Comparison of ENCODE assay signal across 19 cellular contexts in the genomic region with DNA sequence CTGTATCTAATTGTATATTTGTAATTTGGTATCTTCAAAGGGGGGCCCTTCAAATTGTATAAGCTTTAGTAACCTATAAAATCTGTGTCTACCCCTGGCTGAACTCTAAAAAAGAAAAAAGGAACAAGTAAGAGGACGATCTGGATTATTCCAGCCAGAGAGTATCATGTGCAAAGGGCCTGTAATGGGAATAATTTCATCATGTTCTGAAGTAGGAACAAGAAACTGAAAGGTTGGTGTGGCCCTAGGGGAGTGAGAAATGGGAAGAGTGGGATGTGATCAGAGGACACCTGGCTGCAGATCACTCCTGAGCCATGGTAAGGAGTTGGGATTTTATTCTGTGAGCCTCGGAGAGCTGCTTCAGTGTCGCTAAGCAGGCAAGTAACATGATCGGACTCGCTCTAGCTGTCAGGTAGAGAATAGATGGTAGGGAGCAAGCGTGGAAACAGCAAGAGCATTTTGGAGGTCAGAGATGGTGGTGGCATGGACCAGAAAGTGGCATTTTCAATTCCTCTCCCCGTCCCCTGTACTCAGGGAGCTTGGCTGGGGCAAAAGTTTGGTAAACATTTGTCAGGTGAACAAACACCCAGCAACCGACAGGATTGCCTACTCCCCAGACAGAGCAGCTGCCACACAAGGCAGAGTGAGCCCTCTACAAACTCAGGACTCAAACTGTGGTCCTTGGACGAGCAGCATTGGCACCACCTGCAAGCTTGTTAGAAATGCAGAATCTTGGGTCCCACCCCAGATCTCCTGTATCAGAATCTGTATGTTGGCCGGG. TPM values are rescaled to one million over a fixed set of nuclear protein-coding genes. Genes with fewer than 3 reads are reported as not detected.
DNase-seq lines count a peak whose midpoint lies in the region; ATAC-seq, FAIRE-seq and TF ChIP-seq lines count a peak whose summit lies in the region.
"Had no signal": no experiment of that assay in that cellular context is flagged by ENCODE, and none has a peak within 500 bp of the region (broad histone marks: within the 10 kb centered on the region; RNA-seq: fewer than 3 reads in every experiment).

No MANE protein-coding gene starts in this region.

- H3K4me1 ChIP-seq in right lobe of liver (peaks cover 0 to 3% (median 0%) of the 10 kb centered on the region in 4 donors), HepG2 (ENCODE audit: insufficient read depth, low read length) (peaks cover 12% of the 10 kb centered on the region), mesendoderm (ENCODE audit: control insufficient read depth, low read depth, low read length) (peaks cover 4% of the 10 kb centered on the region)

- H3K18ac ChIP-seq in mesendoderm (ENCODE audit: low read length) = no peak overlapping the region

- no peak overlapping the region for H3K23ac ChIP-seq in mesendoderm (ENCODE audit: low read length)

- H3K9me3 ChIP-seq in right lobe of liver (no peaks in the 10 kb centered on the region), HepG2 (ENCODE audit: low read length) (no peaks in the 10 kb centered on the region)
- H3K9me3 ChIP-seq: adrenal gland had no signal

- no peak for FAIRE-seq in HepG2 (lab: Jason Lieb, UNC)

- ATAC-seq in right lobe of liver = peak; percentile 35 to 62 (median 53)
- no peak for ATAC-seq in HepG2
- ATAC-seq in activated naive CD8-positive, alpha-beta T cell treated with anti-CD3 and anti-CD28 coated beads, Interleukin-2, amount 50 U/mL, for 24 hours = no peak
- no peak for ATAC-seq in GM21381 (IDR thresholded peaks at IDR 0.05; ENCODE audit: unreplicated experiment)
- no peak for ATAC-seq in HG03159 (IDR thresholded peaks at IDR 0.05; ENCODE audit: unreplicated experiment)
- ATAC-seq: CD8-positive, alpha-beta T cell; naive thymus-derived CD8-positive, alpha-beta T cell; stimulated activated memory B cell treated with anti-CD40 and anti-IgM and Interleukin-4, amounts not matched to agents 10 μg/mL and 1 μg/mL and 100 μg/mL, for 72 hours had no signal

- TF ChIP-seq RAD21 in HepG2 (CRISPR knock-in tag; IDR thresholded peaks at IDR 0.05) = no peak

- DNase-seq in right lobe of liver = no peak
- DNase-seq in HepG2 (ENCODE audit: low spot score) = no peak
- no peak for DNase-seq in activated naive CD8-positive, alpha-beta T cell treated with anti-CD3 and anti-CD28 coated beads, Interleukin-2, amount 50 U/mL, for 24 hours
- no peak for DNase-seq in mesendoderm
- DNase-seq in glomerular visceral epithelial cell (ENCODE audit: extremely low spot score) = no peak
- DNase-seq in hypothalamus (lab: John Stamatoyannopoulos, UW) = no peak
- DNase-seq: activated CD4-positive, CD25-positive, alpha-beta regulatory T cell; activated CD8-positive, alpha-beta memory T cell treated with anti-CD3 and anti-CD28 coated beads for 24 hours; adrenal gland; CD8-positive, alpha-beta T cell; DMS79 treated with DMSO at 0.1 percent for 48 hours; immature natural killer cell; naive thymus-derived CD8-positive, alpha-beta T cell had no signal

- no peak overlapping the region for H3K4me3 Mint-ChIP-seq in activated naive CD8-positive, alpha-beta T cell treated with anti-CD3 and anti-CD28 coated beads, Interleukin-2, amount 50 U/mL, for 24 hours
- H3K4me3 Mint-ChIP-seq: CD8-positive, alpha-beta T cell; memory B cell; naive thymus-derived CD8-positive, alpha-beta T cell; stimulated activated memory B cell treated with anti-CD40 and anti-IgM and Interleukin-4, amounts not matched to agents 10 μg/mL and 1 μg/mL and 100 μg/mL, for 72 hours; type B pancreatic cell had no signal

- 64% methylated on average over 8 of the region's 10 CpGs for WGBS in right lobe of liver (ENCODE audit: insufficient coverage, low coverage, low lambda C conversion rate, missing lambda C conversion rate)
- WGBS in HepG2 (ENCODE audit: low lambda C conversion rate) = 59% methylated on average over 9 of the region's 10 CpGs
- no CpG with 5 or more reads among the region's 10 CpGs for WGBS in mesendoderm (ENCODE audit: extremely low coverage, insufficient coverage, low lambda C conversion rate)

- peaks cover 33% of the 10 kb centered on the region for H3K27me3 Mint-ChIP-seq in activated naive CD8-positive, alpha-beta T cell treated with anti-CD3 and anti-CD28 coated beads, Interleukin-2, amount 50 U/mL, for 24 hours
- H3K27me3 Mint-ChIP-seq: memory B cell; stimulated activated memory B cell treated with anti-CD40 and anti-IgM and Interleukin-4, amounts not matched to agents 10 μg/mL and 1 μg/mL and 100 μg/mL, for 72 hours; type B pancreatic cell had no signal

- H3K4me1 Mint-ChIP-seq in activated naive CD8-positive, alpha-beta T cell treated with anti-CD3 and anti-CD28 coated beads, Interleukin-2, amount 50 U/mL, for 24 hours = peaks cover 1% of the 10 kb centered on the region

- no peak overlapping the region for H4K5ac ChIP-seq in mesendoderm (ENCODE audit: low read length)

- CTCF ChIA-PET in HepG2 (lab: Yijun Ruan, JAX; ENCODE audit: low intra/inter-chr PET ratio, low total read pairs) = no interaction called here

- H2BK5ac ChIP-seq in mesendoderm (ENCODE audit: low read length) = no peak overlapping the region

- no peak overlapping the region for H3K4ac ChIP-seq in mesendoderm (ENCODE audit: low read depth, low read length)

- H3K79me2 ChIP-seq in HepG2 (ENCODE audit: insufficient read depth, low read length) = no peaks in the 10 kb centered on the region
- H3K79me2 ChIP-seq in mesendoderm (ENCODE audit: control insufficient read depth, insufficient read depth, low read length) = no peaks in the 10 kb centered on the region

- in situ Hi-C loops in HepG2 (cut with HindIII; ENCODE audit: extremely low pct_ligation_motif_present, low pct_unique_long_range_greater_than_20kb) = no loop called here

- H4K8ac ChIP-seq in mesendoderm (ENCODE audit: low read depth, low read length) = no peak overlapping the region

- no peak for TF ChIP-seq CTCF in right lobe of liver (IDR thresholded peaks at IDR 0.05)
- no peak for TF ChIP-seq CTCF in HepG2 (CRISPR knock-in tag; IDR thresholded peaks at IDR 0.05)

- peak overlapping the region in 1 of 3 donors; percentile 29 for H3K27ac ChIP-seq in right lobe of liver
- H3K27ac ChIP-seq in HepG2 (ENCODE audit: extremely low read length, insufficient read depth, low read length) = no peak overlapping the region
- no peak overlapping the region for H3K27ac ChIP-seq in mesendoderm (ENCODE audit: low read depth, low read length)
- H3K27ac ChIP-seq: cardiac muscle cell had no signal

- no peaks in the 10 kb centered on the region for H4K20me1 ChIP-seq in HepG2 (ENCODE audit: insufficient read depth, low read length)

- H2AK5ac ChIP-seq in mesendoderm (ENCODE audit: low read length) = no peak overlapping the region

- H3K27me3 ChIP-seq in right lobe of liver (no peaks in the 10 kb centered on the region), HepG2 (ENCODE audit: control insufficient read depth in 1 of 2, insufficient read depth in 2 of 2, low read length in 2 of 2) (0 out of 5 replicates have a peak, but pooled peaks cover 0 to 3% of the 10 kb centered on the region in 2 experiments), mesendoderm (ENCODE audit: insufficient read depth, low read length, poor library complexity) (no peaks in the 10 kb centered on the region)
- H3K27me3 ChIP-seq: adrenal gland, cardiac muscle cell had no signal

- no peaks in the 10 kb centered on the region for H3K9me3 Mint-ChIP-seq in activated naive CD8-positive, alpha-beta T cell treated with anti-CD3 and anti-CD28 coated beads, Interleukin-2, amount 50 U/mL, for 24 hours
- H3K9me3 Mint-ChIP-seq: CD8-positive, alpha-beta T cell; immature natural killer cell; memory B cell; stimulated activated memory B cell treated with anti-CD40 and anti-IgM and Interleukin-4, amounts not matched to agents 10 μg/mL and 1 μg/mL and 100 μg/mL, for 72 hours; type B pancreatic cell had no signal

- H3K9ac ChIP-seq in HepG2 (ENCODE audit: insufficient read depth, low read depth, low read length) (no peak overlapping the region), mesendoderm (ENCODE audit: low read length) (no peak overlapping the region)

- no peak overlapping the region for H2BK15ac ChIP-seq in mesendoderm (replicated peaks; ENCODE audit: low read depth)

- H3K79me1 ChIP-seq in mesendoderm (ENCODE audit: low read length) = no peaks in the 10 kb centered on the region

- H3K4me2 ChIP-seq in HepG2 (ENCODE audit: low read depth, low read length) (no peak overlapping the region), mesendoderm (ENCODE audit: low read length) (no peak overlapping the region)

- no peak overlapping the region for H2BK120ac ChIP-seq in mesendoderm (ENCODE audit: low read depth, low read length)

- H3K4me3 ChIP-seq in right lobe of liver (no peak overlapping the region), HepG2 (replicated peaks in 1 of 3; ENCODE audit: insufficient read depth in 1 of 3, low read depth in 2 of 3, low read length in 3 of 3) (no peak overlapping the region), mesendoderm (ENCODE audit: low read length) (no peak overlapping the region)
- H3K4me3 ChIP-seq: adrenal gland, cardiac muscle cell had no signal

- no peaks in the 10 kb centered on the region for H3K36me3 ChIP-seq in right lobe of liver
- H3K36me3 ChIP-seq in HepG2 (replicated peaks in 1 of 2; ENCODE audit: control insufficient read depth in 1 of 2, insufficient read depth in 2 of 2, low read length in 2 of 2) = no peaks in the 10 kb centered on the region
- H3K36me3 ChIP-seq in mesendoderm (ENCODE audit: control insufficient read depth, insufficient read depth, low read length) = no peaks in the 10 kb centered on the region
- H3K36me3 ChIP-seq: adrenal gland, cardiac muscle cell had no signal

- BruUV-seq in HepG2 (replicated peaks; lab: Mats Ljungman, UMichigan) = no TSS peak

- H2AFZ ChIP-seq in HepG2 (ENCODE audit: low read length) = no peak overlapping the region

- H3K56ac ChIP-seq in mesendoderm (ENCODE audit: low read length) = peak overlapping the region; percentile 42

- no peak for TF ChIP-seq EP300 in HepG2 (IDR thresholded peaks at IDR 0.05; ENCODE audit: low read depth in 2 of 2, low read length in 2 of 2)
- no peak for TF ChIP-seq EP300 in HepG2 (CRISPR knock-in tag; IDR thresholded peaks at IDR 0.05; ENCODE audit: borderline replicate concordance)

- TF ChIP-seq POLR2A in right lobe of liver (IDR thresholded peaks at IDR 0.05) (no peak), HepG2 (IDR thresholded peaks at IDR 0.05; ENCODE audit: insufficient read depth in 1 of 2, low read depth in 2 of 2, low read length in 2 of 2) (no peak)

- peak overlapping the region; percentile 21 for H3K27ac Mint-ChIP-seq in activated naive CD8-positive, alpha-beta T cell treated with anti-CD3 and anti-CD28 coated beads, Interleukin-2, amount 50 U/mL, for 24 hours
- H3K27ac Mint-ChIP-seq: CD8-positive, alpha-beta T cell; memory B cell; stimulated activated memory B cell treated with anti-CD40 and anti-IgM and Interleukin-4, amounts not matched to agents 10 μg/mL and 1 μg/mL and 100 μg/mL, for 72 hours; type B pancreatic cell had no signal

- intact Hi-C loops in right lobe of liver (cut with DNase I) = no loop called here
- intact Hi-C loops in HepG2 (cut with micrococcal nuclease; ENCODE audit: unreplicated experiment) = loop anchor here (10.0 kb wide), 1 partner anchor 67 kb away; no protein-coding TSS in a partner anchor

- POLR2A ChIA-PET in HepG2 (lab: Yijun Ruan, JAX) = no interaction called here

- H3K36me3 Mint-ChIP-seq in activated naive CD8-positive, alpha-beta T cell treated with anti-CD3 and anti-CD28 coated beads, Interleukin-2, amount 50 U/mL, for 24 hours (ENCODE audit: low read depth) = no peaks in the 10 kb centered on the region
- H3K36me3 Mint-ChIP-seq: CD8-positive, alpha-beta T cell; type B pancreatic cell had no signal

RNA-seq across cellular contexts. Expression of a gene that starts 14.5 kb away (rescaled TPM):
- total RNA-seq in right lobe of liver (1 to 10 TPM in 5 of 6 experiments, under 1 TPM in 1; 0.90 to 5.2 (median 1.9) TPM), HepG2 (2016; rRNA removed; fragmentation: Illumina TruSeq; extraction: Trizol) (0.18 and 0.27 TPM in 2 replicates)
- not detected in 2 replicates for total RNA-seq in HepG2 (2016; cell fraction: cytosol; rRNA removed; fragmentation: Illumina TruSeq; extraction: Trizol; ENCODE audit: low read depth)
- 0.18 and 0.22 TPM in 2 replicates for total RNA-seq in HepG2 (2016; cell fraction: insoluble cytoplasmic fraction; rRNA removed; fragmentation: Illumina TruSeq; extraction: Trizol)
- 0.19 and 0.21 TPM in 2 replicates for total RNA-seq in HepG2 (2016; cell fraction: membrane; rRNA removed; fragmentation: Illumina TruSeq; extraction: Trizol)
- 0.09 and 0.12 TPM in 2 replicates for total RNA-seq in HepG2 (2016; cell fraction: nucleus; rRNA removed; fragmentation: Illumina TruSeq; extraction: Trizol)
- polyA plus RNA-seq in HepG2 (2011; rRNA removed) = 22.8 and 24.0 TPM in 2 replicates
- 26.7 and 29.6 TPM in 2 replicates for polyA plus RNA-seq in HepG2 (2011; cell fraction: cytosol; rRNA removed)
- 4.9 and 6.8 TPM in 2 replicates for polyA plus RNA-seq in HepG2 (2011; cell fraction: nucleus; rRNA removed)
- 10.9 and 16.0 TPM in 2 replicates for polyA plus RNA-seq in HepG2 (2012)
- 0.05 TPM in 1 of 2 replicates, not detected in the other for polyA plus RNA-seq in HepG2 (2016; cell fraction: cytosol; fragmentation: Illumina TruSeq; extraction: Trizol; ENCODE audit: low read depth)
- polyA plus RNA-seq in HepG2 (2016; cell fraction: insoluble cytoplasmic fraction; fragmentation: Illumina TruSeq; extraction: Trizol; ENCODE audit: low read depth) = 0.32 and 0.41 TPM in 2 replicates
- polyA plus RNA-seq in HepG2 (2016; cell fraction: membrane; fragmentation: Illumina TruSeq; extraction: Trizol; ENCODE audit: low read depth) = 0.07 and 0.11 TPM in 2 replicates
- 0.18 and 0.37 TPM in 2 replicates for polyA plus RNA-seq in HepG2 (2016; cell fraction: nucleus; fragmentation: Illumina TruSeq; extraction: Trizol; ENCODE audit: insufficient read depth, low read depth)
- polyA minus RNA-seq in HepG2 (2011; rRNA and poly(A)+ RNA removed; ENCODE audit: low replicate concordance) = 0.65 and 54.4 TPM in 2 replicates
- 6.2 and 10.5 TPM in 2 replicates for polyA minus RNA-seq in HepG2 (2011; cell fraction: cytosol; rRNA and poly(A)+ RNA removed)
- 2.2 and 3.5 TPM in 2 replicates for polyA minus RNA-seq in HepG2 (2011; cell fraction: nucleus; rRNA and poly(A)+ RNA removed)
- 0.59 TPM for polyA plus RNA-seq in mesendoderm (2013, experiment 1 of 2)
- 0.81 TPM for polyA plus RNA-seq in mesendoderm (2013, experiment 2 of 2)
- polyA plus RNA-seq: cardiac muscle cell had no signal

Comparison
In these comparisons a context has a peak if more than half of its experiments do, and no peak if none do; other contexts are left out.
1. ATAC-seq: peak in right lobe of liver (4 of 4); none in HepG2 (single experiment), activated naive CD8-positive, alpha-beta T cell treated with anti-CD3 and anti-CD28 coated beads, Interleukin-2, amount 50 U/mL, for 24 hours (single experiment), GM21381 (single experiment) and HG03159 (single experiment).